In the genomic region with DNA sequence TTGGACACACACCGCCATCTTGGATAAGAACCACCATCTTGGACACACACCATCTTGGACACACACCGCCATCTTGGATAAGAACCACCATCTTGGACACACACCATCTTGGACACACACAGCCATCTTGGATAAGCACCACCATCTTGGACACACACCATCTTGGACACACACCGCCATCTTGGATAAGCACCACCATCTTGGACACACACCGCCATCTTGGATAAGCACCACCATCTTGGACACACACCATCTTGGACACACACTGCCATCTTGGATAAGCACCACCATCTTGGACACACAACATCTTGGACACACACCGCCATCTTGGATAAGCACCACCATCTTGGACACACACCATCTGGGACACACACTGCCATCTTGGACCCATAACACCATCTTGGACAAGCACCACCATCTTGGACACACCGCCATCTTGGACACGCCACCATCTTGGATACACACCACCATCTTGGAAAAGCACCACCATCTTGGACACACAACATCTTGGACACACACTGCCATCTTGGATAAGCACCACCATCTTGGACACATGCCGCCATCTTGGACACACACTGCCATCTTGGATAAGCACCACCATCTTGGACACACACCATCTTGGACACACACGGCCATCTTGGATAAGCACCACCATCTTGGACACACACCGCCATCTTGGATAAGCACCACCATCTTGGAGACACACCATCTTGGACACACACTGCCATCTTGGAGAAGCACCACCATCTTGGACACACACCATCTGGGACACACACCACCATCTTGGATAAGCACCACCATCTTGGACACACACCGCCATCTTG, we compare ENCODE assay signal across 7 cellular contexts. TPM values are rescaled to one million over a fixed set of nuclear protein-coding genes. Genes with fewer than 3 reads are reported as not detected.
DNase-seq lines count a peak whose midpoint lies in the region; ATAC-seq and TF ChIP-seq lines count a peak whose summit lies in the region.
"Not testable (repeated sequence)": the region's sequence is repeated elsewhere in the genome, so short reads cannot be mapped to it uniquely, and the experiment has no call there.

No MANE protein-coding gene starts in this region.

- H3K4me1 Mint-ChIP-seq in T-helper 2 cell treated with Interferon-gamma antibody and Interleukin-4, amounts not matched to agents 5 μg/mL and 100 μg/mL, for 36 hours (ENCODE audit: low read depth) = peaks cover 10% of the 10 kb centered on the region

- H3K27ac Mint-ChIP-seq in T-helper 2 cell treated with Interferon-gamma antibody and Interleukin-4, amounts not matched to agents 5 μg/mL and 100 μg/mL, for 36 hours = peak overlapping the region; percentile 43

- H3K79me2 ChIP-seq in DND-41 (ENCODE audit: insufficient read depth, low read length) = peaks cover 87% of the 10 kb centered on the region

- H2AFZ ChIP-seq in DND-41 (ENCODE audit: low read depth, low read length) = not testable (repeated sequence)

- not testable (repeated sequence) for H3K27me3 ChIP-seq in DND-41 (ENCODE audit: insufficient read depth, low read length, poor library complexity); adrenal gland

- peaks cover 15% of the 10 kb centered on the region for H4K20me1 ChIP-seq in DND-41 (ENCODE audit: insufficient read depth, low read length)

- not testable (repeated sequence) for H3K27ac ChIP-seq in DND-41 (ENCODE audit: low read length); adrenal gland

- H3K4me3 ChIP-seq in DND-41 (ENCODE audit: low read depth in 1 of 2, low read length in 2 of 2); adrenal gland: not testable (repeated sequence)

- peaks cover 18% of the 10 kb centered on the region for H3K4me1 ChIP-seq in DND-41 (ENCODE audit: insufficient read depth, low read length)
- H3K4me1 ChIP-seq in adrenal gland (replicated peaks in 1 of 2) = not testable (repeated sequence)

- ATAC-seq in DND-41 (ENCODE audit: insufficient read depth, low read depth); Right ventricle myocardium inferior: not testable (repeated sequence)

- not testable (repeated sequence) for TF ChIP-seq POLR2A in adrenal gland (IDR thresholded peaks at IDR 0.05)

- not testable (repeated sequence) for H3K4me3 Mint-ChIP-seq in T-helper 2 cell treated with Interferon-gamma antibody and Interleukin-4, amounts not matched to agents 5 μg/mL and 100 μg/mL, for 36 hours

- not testable (repeated sequence) for H3K27me3 Mint-ChIP-seq in T-helper 2 cell treated with Interferon-gamma antibody and Interleukin-4, amounts not matched to agents 5 μg/mL and 100 μg/mL, for 36 hours (ENCODE audit: low read depth)

- H3K9me3 ChIP-seq in DND-41 (ENCODE audit: insufficient read depth, low read length, severe bottlenecking) = peaks cover 14% of the 10 kb centered on the region
- not testable (repeated sequence) for H3K9me3 ChIP-seq in adrenal gland (replicated peaks in 1 of 3)

- TF ChIP-seq CTCF in DND-41 (IDR thresholded peaks at IDR 0.05; ENCODE audit: borderline replicate concordance, extremely low read depth, low read length, poor library complexity, severe bottlenecking); adrenal gland (IDR thresholded peaks at IDR 0.05): not testable (repeated sequence)

- not testable (repeated sequence) for H3K9ac ChIP-seq in DND-41 (ENCODE audit: low read depth, low read length)

- peaks cover 38% of the 10 kb centered on the region for H3K36me3 ChIP-seq in DND-41 (ENCODE audit: insufficient read depth, low read length)
- H3K36me3 ChIP-seq in adrenal gland (replicated peaks in 1 of 2) = not testable (repeated sequence)

- 90 to 98% (median 95%) methylated on average over 11 of the region's 11 CpGs for WGBS in adrenal gland, 4 donors

- H3K9me3 Mint-ChIP-seq in T-helper 2 cell treated with Interferon-gamma antibody and Interleukin-4, amounts not matched to agents 5 μg/mL and 100 μg/mL, for 36 hours = peaks cover 59% of the 10 kb centered on the region

- intact Hi-C loops in adrenal gland (cut with DNase I) = loop anchor here in 1 of 2 donors (10.0 kb wide), 1 partner anchor 53 kb away; a partner anchor contains a TSS
- intact Hi-C loops in Right ventricle myocardium inferior (cut with DNase I) = not testable (repeated sequence)

- H3K36me3 Mint-ChIP-seq in T-helper 2 cell treated with Interferon-gamma antibody and Interleukin-4, amounts not matched to agents 5 μg/mL and 100 μg/mL, for 36 hours (ENCODE audit: low read depth) = peaks cover 64% of the 10 kb centered on the region

- peak; percentile 4 for DNase-seq in DND-41
- peak; percentile 2 for DNase-seq in T-helper 2 cell treated with Interferon-gamma antibody and Interleukin-4, amounts not matched to agents 5 μg/mL and 100 μg/mL, for 36 hours (ENCODE audit: low spot score)
- DNase-seq in activated CD8-positive, alpha-beta memory T cell treated with anti-CD3 and anti-CD28 coated beads, Interleukin-2, amount 50 U/mL, for 4 hours = peak; percentile 10
- peak in 6 of 7 donors; percentile 2 to 50 (median 11) for DNase-seq in adrenal gland
- peak; percentile 20 for DNase-seq in Right ventricle myocardium inferior (ENCODE audit: missing footprints)
- DNase-seq in mesenteric fat pad (ENCODE audit: low spot score) = peak; percentile 60
- peak; percentile 0 for DNase-seq in stimulated activated CD4-positive, alpha-beta T cell treated with anti-CD3 and anti-CD28 coated beads, Interleukin-1b, Interleukin-23, amount 100 ng/mL, for 48 hours

- H3K4me2 ChIP-seq in DND-41 (ENCODE audit: insufficient read depth, low read length) = not testable (repeated sequence)

RNA-seq across cellular contexts. Expression of a gene that starts 4.5 kb away (rescaled TPM):
- total RNA-seq in adrenal gland (10 to 100 TPM; 24.5 to 35.5 (median 31.1) TPM), Right ventricle myocardium inferior (33.1 TPM), mesenteric fat pad (20.8 TPM)
- polyA plus RNA-seq in adrenal gland = 10 to 100 TPM; 15.9 to 31.3 (median 29.1) TPM

RNA-seq across cellular contexts. Expression of a gene that starts 56.3 kb away (rescaled TPM):
- total RNA-seq in adrenal gland (100 to 1,000 TPM; 217 to 509 (median 412) TPM), Right ventricle myocardium inferior (145 TPM), mesenteric fat pad (331 TPM)
- polyA plus RNA-seq in adrenal gland = 100 to 1,000 TPM; 191 to 462 (median 276) TPM

Comparison
In these comparisons a context has a peak if more than half of its experiments do, and no peak if none do; other contexts are left out.
1. DNase-seq: peak in every context shown above with its lines; median percentile 60 in mesenteric fat pad; 20 in Right ventricle myocardium inferior; 11 in adrenal gland; 10 in activated CD8-positive, alpha-beta memory T cell treated with anti-CD3 and anti-CD28 coated beads, Interleukin-2, amount 50 U/mL, for 4 hours; 4 in DND-41; 2 in T-helper 2 cell treated with Interferon-gamma antibody and Interleukin-4, amounts not matched to agents 5 μg/mL and 100 μg/mL, for 36 hours; 0 in stimulated activated CD4-positive, alpha-beta T cell treated with anti-CD3 and anti-CD28 coated beads, Interleukin-1b, Interleukin-23, amount 100 ng/mL, for 48 hours.